In the genomic region with DNA sequence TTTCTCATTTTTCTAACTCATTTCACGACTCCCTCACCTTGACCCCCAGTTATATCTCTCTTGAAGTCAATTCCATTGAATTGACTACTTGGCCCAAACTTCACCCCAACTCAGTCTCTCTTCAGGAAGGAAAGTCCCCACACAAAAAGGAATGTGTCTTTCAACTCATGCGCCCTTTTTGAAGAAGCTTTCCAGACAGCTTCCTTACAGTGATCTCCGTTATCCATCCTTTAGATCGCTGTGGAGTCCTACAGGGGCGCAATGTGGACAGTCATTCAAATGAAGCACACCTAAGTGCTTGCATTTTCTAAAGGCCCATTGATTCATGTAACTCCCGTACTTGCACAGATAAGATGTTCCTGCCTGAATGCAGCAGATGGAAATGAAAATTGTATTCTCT, we compare ENCODE assay signal across 9 cellular contexts.
"Had no signal": no experiment of that assay in that cellular context is flagged by ENCODE, and none has a peak within 500 bp of the region (broad histone marks: within the 10 kb centered on the region; RNA-seq: fewer than 3 reads in every experiment).

No MANE protein-coding gene starts in this region.

- DNase-seq: GM23248, H9, HCEC 1CT, KG1 had no signal

- H3K9me3 Mint-ChIP-seq: IgD-negative memory B cell had no signal

- H3K27ac Mint-ChIP-seq: H9 had no signal

- H3K9ac ChIP-seq: GM23248 had no signal

- ATAC-seq: HepG2 had no signal

- H3K4me3 Mint-ChIP-seq: IgD-negative memory B cell had no signal

- H2AFZ ChIP-seq: GM23248 had no signal

- FAIRE-seq: H1, H54, HepG2 had no signal

- H3K4me3 ChIP-seq: GM23248 had no signal

- H3K27ac ChIP-seq: GM23248, HL-60 had no signal

- H3K27me3 Mint-ChIP-seq: IgD-negative memory B cell had no signal
